In the genomic region with DNA sequence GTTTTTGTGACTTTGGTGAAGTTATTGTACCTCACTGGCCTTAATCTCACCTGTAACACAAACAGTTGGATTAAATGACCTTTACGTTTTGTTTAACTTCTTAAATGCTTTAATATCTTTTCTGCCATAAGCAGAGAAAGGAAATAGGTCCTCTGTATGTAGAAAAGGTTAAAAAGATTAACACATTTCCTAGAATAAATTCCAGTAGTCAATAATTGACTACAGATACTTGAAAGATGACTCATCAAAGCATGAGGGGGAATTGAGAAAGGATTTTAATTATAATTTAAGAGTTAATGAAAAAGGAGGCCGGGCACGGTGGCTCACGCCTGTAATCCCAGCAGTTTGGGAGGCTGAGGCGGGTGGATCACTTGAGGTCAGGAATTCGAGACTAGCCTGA, we compare ENCODE assay signal across 15 cellular contexts. TPM values are rescaled to one million over a fixed set of nuclear protein-coding genes. Genes with fewer than 3 reads are reported as not detected.
DNase-seq lines count a peak whose midpoint lies in the region; ATAC-seq and TF ChIP-seq lines count a peak whose summit lies in the region.
"Had no signal": no experiment of that assay in that cellular context is flagged by ENCODE, and none has a peak within 500 bp of the region (broad histone marks: within the 10 kb centered on the region; RNA-seq: fewer than 3 reads in every experiment).

No MANE protein-coding gene starts in this region.

- TF ChIP-seq RAD21 in HCT116 (IDR thresholded peaks at IDR 0.05; ENCODE audit: low read depth): no peak

- RAD21 ChIA-PET in HCT116 (lab: Charles Lee; ENCODE audit: low non-redundant PET in 1 of 2, low total read pairs in 2 of 2, uncharacterized antibody in 2 of 2, unreplicated experiment in 2 of 2): no interaction called here

- peaks cover 0 to 6% of the 10 kb centered on the region in 2 experiments; a peak in 1 of 4 replicates for H3K36me3 ChIP-seq in HCT116 (ENCODE audit: control insufficient read depth in 1 of 2, insufficient read depth in 2 of 2, low read length in 2 of 2)

- DNase-seq in ACHN (peak; percentile 25), HCT116 (ENCODE audit: low read depth, low spot score) (no peak), kidney glomerular epithelial cell (lab: John Stamatoyannopoulos, UW) (peak; percentile 6), renal cortical epithelial cell (ENCODE audit: low read depth) (peak; percentile 81), NCI-H524 (lab: John Stamatoyannopoulos, UW) (no peak), caudate nucleus (lab: John Stamatoyannopoulos, UW) (no peak)
- DNase-seq: BE2C; CD4-positive, alpha-beta memory T cell; COR-L47; DMS79; H7 had no signal

- no peak for TF ChIP-seq CTCF in HCT116 (IDR thresholded peaks at IDR 0.05 in 2 of 3, conservative IDR thresholded peaks at IDR 0.05 in 1 of 3; ENCODE audit: borderline replicate concordance in 1 of 3, insufficient read depth in 1 of 3, low read depth in 2 of 3, low read length in 2 of 3)

- no peak overlapping the region for H3K9ac ChIP-seq in HCT116 (ENCODE audit: low read length)

- POLR2A ChIA-PET in HCT116 (lab: Charles Lee): no interaction called here

- H3K27ac ChIP-seq in HCT116 (ENCODE audit: low read depth, low read length): peak overlapping the region; percentile 4; the same call in 1 of the 2 replicates
- no peak overlapping the region for H3K27ac ChIP-seq in caudate nucleus (ENCODE audit: low read depth, low read length)
- H3K27ac ChIP-seq: C4-2B had no signal

- H3K9me2 ChIP-seq in HCT116 (ENCODE audit: insufficient read depth): no peaks in the 10 kb centered on the region

- no peak for TF ChIP-seq POLR2A in HCT116 (IDR thresholded peaks at IDR 0.05; ENCODE audit: borderline replicate concordance, extremely low read depth, insufficient read depth, insufficient read length)

- intact Hi-C loops in HCT116 (cut with micrococcal nuclease): no loop called here

- in situ Hi-C loops in ACHN (cut with HindIII; ENCODE audit: low pct_ligation_motif_present, low pct_unique_long_range_greater_than_20kb, low sequenced_read_pairs): no loop called here

- H3K4me2 ChIP-seq in HCT116 (ENCODE audit: low read length): peak overlapping the region; percentile 62
- H3K4me2 ChIP-seq: GM23338 had no signal

- CTCF ChIA-PET in HCT116 (lab: Charles Lee): no interaction called here

- no peaks in the 10 kb centered on the region for H3K27me3 ChIP-seq in HCT116 (ENCODE audit: insufficient read depth, low read length)
- H3K27me3 ChIP-seq: BE2C had no signal

- H3K4me1 ChIP-seq in HCT116 (ENCODE audit: control insufficient read depth in 1 of 2, insufficient read depth in 2 of 2, low read length in 2 of 2): peaks cover 6 to 17% of the 10 kb centered on the region in 2 experiments
- H3K4me1 ChIP-seq: BE2C had no signal

- no TSS peak for BruUV-seq in HCT116 (replicated peaks; lab: Mats Ljungman, UMichigan)

- H4K20me1 ChIP-seq in HCT116 (ENCODE audit: insufficient read depth): no peaks in the 10 kb centered on the region

- ATAC-seq in HCT116 (peak; percentile 30; the same call in 1 of the 2 replicates), GM21723 (IDR thresholded peaks at IDR 0.05; ENCODE audit: unreplicated experiment) (no peak)
- ATAC-seq: GM23338, HepG2 had no signal

- H3K79me2 ChIP-seq in HCT116 (ENCODE audit: insufficient read depth, low read length): no peaks in the 10 kb centered on the region

- no peak overlapping the region for H3K4me3 ChIP-seq in HCT116 (replicated peaks in 1 of 2; ENCODE audit: low read depth in 1 of 2, low read length in 2 of 2)
- H3K4me3 ChIP-seq: GM23338 had no signal

- no peaks in the 10 kb centered on the region for H3K9me3 ChIP-seq in HCT116 (ENCODE audit: control insufficient read depth in 1 of 2, insufficient read depth in 1 of 2, low read depth in 1 of 2, low read length in 2 of 2)
- H3K9me3 ChIP-seq: BE2C had no signal

- no peak overlapping the region for H2AFZ ChIP-seq in HCT116 (ENCODE audit: low read depth, low read length, poor library complexity, severe bottlenecking)
- H2AFZ ChIP-seq: GM23338 had no signal

TF ChIP-seq in HCT116, 20 proteins besides CTCF, POLR2A, EP300 and RAD21:
- TF ChIP-seq ATF3 (IDR thresholded peaks at IDR 0.05): no peak
- TF ChIP-seq SRF (IDR thresholded peaks at IDR 0.05; ENCODE audit: low read depth): no peak
- no peak for TF ChIP-seq FOSL1 (IDR thresholded peaks at IDR 0.05; ENCODE audit: low read depth)
- TF ChIP-seq REST (IDR thresholded peaks at IDR 0.05; ENCODE audit: low read depth): no peak
- no peak for TF ChIP-seq EGR1 (IDR thresholded peaks at IDR 0.05; ENCODE audit: low read depth)
- no peak for TF ChIP-seq EZH2phosphoT487 (IDR thresholded peaks at IDR 0.05; ENCODE audit: borderline replicate concordance)
- TF ChIP-seq POLR2AphosphoS5 (IDR thresholded peaks at IDR 0.05; ENCODE audit: low read depth, low read length): no peak
- TF ChIP-seq JUND (IDR thresholded peaks at IDR 0.05): no peak
- TF ChIP-seq EZH2 (IDR thresholded peaks at IDR 0.05): no peak
- no peak for TF ChIP-seq CBX3 (IDR thresholded peaks at IDR 0.05; ENCODE audit: low read depth)
- no peak for TF ChIP-seq SP1 (IDR thresholded peaks at IDR 0.05; ENCODE audit: low read depth)
- no peak for TF ChIP-seq ZNF274 (IDR thresholded peaks at IDR 0.05; ENCODE audit: low read depth, low read length)
- no peak for TF ChIP-seq SIN3A (IDR thresholded peaks at IDR 0.05; ENCODE audit: low read depth)
- no peak for TF ChIP-seq CEBPB (IDR thresholded peaks at IDR 0.05; ENCODE audit: low read depth)
- TF ChIP-seq, protein P1, sequence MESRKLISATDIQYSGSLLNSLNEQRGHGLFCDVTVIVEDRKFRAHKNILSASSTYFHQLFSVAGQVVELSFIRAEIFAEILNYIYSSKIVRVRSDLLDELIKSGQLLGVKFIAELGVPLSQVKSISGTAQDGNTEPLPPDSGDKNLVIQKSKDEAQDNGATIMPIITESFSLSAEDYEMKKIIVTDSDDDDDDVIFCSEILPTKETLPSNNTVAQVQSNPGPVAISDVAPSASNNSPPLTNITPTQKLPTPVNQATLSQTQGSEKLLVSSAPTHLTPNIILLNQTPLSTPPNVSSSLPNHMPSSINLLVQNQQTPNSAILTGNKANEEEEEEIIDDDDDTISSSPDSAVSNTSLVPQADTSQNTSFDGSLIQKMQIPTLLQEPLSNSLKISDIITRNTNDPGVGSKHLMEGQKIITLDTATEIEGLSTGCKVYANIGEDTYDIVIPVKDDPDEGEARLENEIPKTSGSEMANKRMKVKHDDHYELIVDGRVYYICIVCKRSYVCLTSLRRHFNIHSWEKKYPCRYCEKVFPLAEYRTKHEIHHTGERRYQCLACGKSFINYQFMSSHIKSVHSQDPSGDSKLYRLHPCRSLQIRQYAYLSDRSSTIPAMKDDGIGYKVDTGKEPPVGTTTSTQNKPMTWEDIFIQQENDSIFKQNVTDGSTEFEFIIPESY (IDR thresholded peaks at IDR 0.05; ENCODE audit: extremely low read depth, insufficient replicate concordance, low read length): no peak
- TF ChIP-seq ELF1 (IDR thresholded peaks at IDR 0.05; ENCODE audit: borderline replicate concordance, low read depth): no peak
- no peak for TF ChIP-seq MAX (IDR thresholded peaks at IDR 0.05)
TF ChIP-seq in HCT116: peak in this region for 0.

RNA-seq across cellular contexts. Expression of gene CMYA5, which starts 35.8 kb away (rescaled TPM):
- 0.22 TPM for total RNA-seq in HCT116 (2021; ENCODE audit: unreplicated experiment)
- 0.14 and 0.18 TPM in 2 replicates for polyA plus RNA-seq in HCT116 (2012)
- 2.8 TPM in 1 of 2 replicates, not detected in the other for total RNA-seq in renal cortical epithelial cell

RNA-seq across cellular contexts. Expression of gene TENT2, which starts 41.6 kb away (rescaled TPM):
- total RNA-seq in HCT116 (2021; ENCODE audit: unreplicated experiment) (49.6 TPM), renal cortical epithelial cell (42.2 and 55.1 TPM in 2 replicates)
- 20.0 and 23.1 TPM in 2 replicates for polyA plus RNA-seq in HCT116 (2012)

Comparison
In these comparisons a context has a peak if more than half of its experiments do, and no peak if none do; other contexts are left out.
1. DNase-seq: peak in ACHN (single experiment), kidney glomerular epithelial cell (single experiment) and renal cortical epithelial cell (single experiment); none in HCT116 (single experiment), NCI-H524 (0 of 2) and caudate nucleus (0 of 61).